8 cellular contexts compared by ENCODE assay signal in genomic region chr19:17214531-17215124, GRCh38. TPM values are rescaled to one million over a fixed set of nuclear protein-coding genes. Genes with fewer than 3 reads are reported as not detected.
DNase-seq lines count a peak whose midpoint lies in the region; ATAC-seq and TF ChIP-seq lines count a peak whose summit lies in the region.

No MANE protein-coding gene starts in this region.

- H3K9me3 ChIP-seq in WERI-Rb-1 (ENCODE audit: severe bottlenecking) = no peaks in the 10 kb centered on the region
- no peaks in the 10 kb centered on the region for H3K9me3 ChIP-seq in right cardiac atrium (ENCODE audit: control insufficient read depth, low read length)
- H3K9me3 ChIP-seq in smooth muscle cell (replicated peaks; ENCODE audit: low read depth) = no peaks in the 10 kb centered on the region

- H3K36me3 ChIP-seq in WERI-Rb-1 (peaks cover 31% of the 10 kb centered on the region), smooth muscle cell (ENCODE audit: low read depth) (no peaks in the 10 kb centered on the region)

- DNase-seq in DMS53 (lab: John Stamatoyannopoulos, UW) (peak; percentile 55), DMS53 treated with DMSO at 0.1 percent for 48 hours (lab: John Stamatoyannopoulos, UW; ENCODE audit: unreplicated experiment) (no peak), WERI-Rb-1 (no peak), right cardiac atrium (peak in 1 of 3 donors; percentile 47), smooth muscle cell (lab: John Stamatoyannopoulos, UW; ENCODE audit: unreplicated experiment) (no peak), T-helper 9 cell (no peak), OCI-M2 (lab: John Stamatoyannopoulos, UW; ENCODE audit: unreplicated experiment) (no peak)

- no peak for ATAC-seq in right cardiac atrium
- ATAC-seq in GM18867 (IDR thresholded peaks at IDR 0.05; ENCODE audit: unreplicated experiment) = no peak

- intact Hi-C loops in right cardiac atrium (cut with DNase I) = loop anchor here in 1 of 4 donors (10.0 kb wide), 1 partner anchor 70 kb away; the partner anchor contains the start of gene ANKLE1

- H3K27me3 ChIP-seq in WERI-Rb-1 (ENCODE audit: insufficient read depth, low read depth, severe bottlenecking) (no peaks in the 10 kb centered on the region), right cardiac atrium (ENCODE audit: control insufficient read depth, insufficient read depth) (no peaks in the 10 kb centered on the region), smooth muscle cell (ENCODE audit: low read depth) (no peaks in the 10 kb centered on the region)

- no peaks in the 10 kb centered on the region for H3K79me2 ChIP-seq in smooth muscle cell (ENCODE audit: low read depth)

- H4K20me1 ChIP-seq in smooth muscle cell (ENCODE audit: low read depth) = no peaks in the 10 kb centered on the region

- peak overlapping the region; percentile 91 for H3K4me2 ChIP-seq in smooth muscle cell

- H3F3A ChIP-seq in smooth muscle cell (ENCODE audit: low read depth) = no peaks in the 10 kb centered on the region

- no peak for TF ChIP-seq CTCF in WERI-Rb-1 (IDR thresholded peaks at IDR 0.05; ENCODE audit: low read depth, low read length)
- TF ChIP-seq CTCF in smooth muscle cell (IDR thresholded peaks at IDR 0.05; ENCODE audit: borderline replicate concordance, insufficient read depth, poor library complexity, severe bottlenecking) = no peak

- H3K4me1 ChIP-seq in right cardiac atrium (ENCODE audit: control insufficient read depth, insufficient read depth, low read length) = peaks cover 2% of the 10 kb centered on the region
- peaks cover 5% of the 10 kb centered on the region for H3K4me1 ChIP-seq in smooth muscle cell (ENCODE audit: low read depth)

- 33% methylated on average over 16 of the region's 16 CpGs for WGBS in right cardiac atrium
- 44% methylated on average over 16 of the region's 16 CpGs for WGBS in smooth muscle cell (ENCODE audit: low lambda C conversion rate)

- H3K27ac ChIP-seq in WERI-Rb-1 (peak overlapping the region; percentile 96), right cardiac atrium (ENCODE audit: low read length) (peak overlapping the region; percentile 99), smooth muscle cell (ENCODE audit: low read depth) (peak overlapping the region; percentile 71)

- H3K4me3 ChIP-seq in WERI-Rb-1 (ENCODE audit: low read depth, low read length) = peak overlapping the region; percentile 61
- peak overlapping the region; percentile 82 for H3K4me3 ChIP-seq in right cardiac atrium (ENCODE audit: low read length)
- H3K4me3 ChIP-seq in smooth muscle cell = peak overlapping the region; percentile 74

- peak overlapping the region; percentile 84 for H3K9ac ChIP-seq in smooth muscle cell (ENCODE audit: low read depth)

- H2AFZ ChIP-seq in smooth muscle cell (ENCODE audit: low read depth) = peak overlapping the region; percentile 15

RNA-seq across cellular contexts. Expression of gene USE1, which starts 0.5 kb away (rescaled TPM):
- total RNA-seq in right cardiac atrium = 10 to 100 TPM; 19.6 to 29.1 (median 27.7) TPM
- polyA plus RNA-seq in right cardiac atrium = 49.7 TPM
- total RNA-seq in smooth muscle cell = 12.8 and 16.4 TPM in 2 replicates
- polyA plus RNA-seq in smooth muscle cell = 28.8 and 45.4 TPM in 2 replicates

RNA-seq across cellular contexts. Expression of gene OCEL1, which starts 11.4 kb away (rescaled TPM):
- total RNA-seq in right cardiac atrium (10 to 100 TPM; 16.5 to 27.8 (median 22.6) TPM), smooth muscle cell (2.9 and 3.2 TPM in 2 replicates)
- polyA plus RNA-seq in right cardiac atrium (37.5 TPM), smooth muscle cell (34.9 and 41.3 TPM in 2 replicates)

RNA-seq across cellular contexts. Expression of gene NR2F6, which starts 31.1 kb away (rescaled TPM):
- total RNA-seq in right cardiac atrium (10 to 100 TPM; 38.6 to 57.5 (median 45.7) TPM), smooth muscle cell (47.8 and 57.4 TPM in 2 replicates)
- polyA plus RNA-seq in right cardiac atrium (28.6 TPM), smooth muscle cell (99.8 and 104 TPM in 2 replicates)

RNA-seq across cellular contexts. Expression of gene USHBP1, which starts 49.9 kb away (rescaled TPM):
- total RNA-seq in right cardiac atrium = 1 to 10 TPM; 2.7 to 5.6 (median 3.5) TPM
- polyA plus RNA-seq in right cardiac atrium = 10.1 TPM
- total RNA-seq in smooth muscle cell = not detected in 2 replicates
- polyA plus RNA-seq in smooth muscle cell = not detected in 2 replicates

RNA-seq across cellular contexts. Expression of gene BABAM1, which starts 52.6 kb away (rescaled TPM):
- 10 to 100 TPM; 70.0 to 80.6 (median 75.4) TPM for total RNA-seq in right cardiac atrium
- polyA plus RNA-seq in right cardiac atrium = 80.7 TPM
- 62.0 and 69.8 TPM in 2 replicates for total RNA-seq in smooth muscle cell
- 108 and 110 TPM in 2 replicates for polyA plus RNA-seq in smooth muscle cell
